8 cellular contexts compared by ENCODE assay signal in the genomic region with DNA sequence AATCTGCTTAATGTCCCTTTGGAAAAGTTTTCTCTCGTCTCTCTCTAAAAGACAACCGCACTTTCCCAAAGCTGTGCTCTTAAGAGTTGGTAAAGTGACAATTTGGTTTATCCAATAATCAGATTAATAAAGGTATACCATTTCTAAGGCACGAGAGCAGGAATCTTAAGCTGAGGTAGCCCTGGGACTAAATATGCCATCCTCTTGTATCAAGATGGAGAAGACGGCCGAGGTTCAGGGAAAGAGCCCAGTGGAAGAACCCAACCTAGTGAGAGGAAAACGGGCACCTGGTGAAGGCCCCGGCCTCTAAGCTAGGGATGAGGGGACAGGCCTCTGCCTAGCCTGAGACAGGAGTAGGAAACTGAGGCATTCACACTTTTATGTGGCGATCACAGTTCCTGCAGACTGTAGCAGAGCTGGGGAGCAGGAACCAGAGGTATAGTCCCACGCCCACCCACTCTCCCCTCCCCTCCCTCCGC. TPM values are rescaled to one million over a fixed set of nuclear protein-coding genes. Genes with fewer than 3 reads are reported as not detected.
DNase-seq lines count a peak whose midpoint lies in the region; ATAC-seq, FAIRE-seq and TF ChIP-seq lines count a peak whose summit lies in the region.

No MANE protein-coding gene starts in this region.

- peak overlapping the region in 1 of 2 donors; percentile 97 for H3K27ac ChIP-seq in kidney (ENCODE audit: low read depth in 2 of 2, low read length in 2 of 2)
- H3K27ac ChIP-seq in thymus (ENCODE audit: low read depth) = peak overlapping the region; percentile 22

- H3K27me3 Mint-ChIP-seq in activated CD8-positive, alpha-beta memory T cell treated with anti-CD3 and anti-CD28 coated beads, Interleukin-2, amount 10 ng/mL, durations not matched to agents 7 days and 5 days = peaks cover 4% of the 10 kb centered on the region
- peaks cover 3% of the 10 kb centered on the region for H3K27me3 Mint-ChIP-seq in activated T-helper 2 cell treated with anti-CD3 and anti-CD28 coated beads, Interferon-gamma antibody, Interleukin-2, Interleukin-4, amounts not matched to agents 10 μg/mL and 5 μg/mL and 100 μg/mL, durations not matched to agents 14 hours and 24 hours and 36 hours (ENCODE audit: low read depth)

- peaks cover 28% of the 10 kb centered on the region for H3K4me1 Mint-ChIP-seq in activated CD8-positive, alpha-beta memory T cell treated with anti-CD3 and anti-CD28 coated beads, Interleukin-2, amount 10 ng/mL, durations not matched to agents 7 days and 5 days
- H3K4me1 Mint-ChIP-seq in activated T-helper 2 cell treated with anti-CD3 and anti-CD28 coated beads, Interferon-gamma antibody, Interleukin-2, Interleukin-4, amounts not matched to agents 10 μg/mL and 5 μg/mL and 100 μg/mL, durations not matched to agents 14 hours and 24 hours and 36 hours (ENCODE audit: low read depth) = peaks cover 25% of the 10 kb centered on the region

- H3K9me3 Mint-ChIP-seq in activated CD8-positive, alpha-beta memory T cell treated with anti-CD3 and anti-CD28 coated beads, Interleukin-2, amount 10 ng/mL, durations not matched to agents 7 days and 5 days (ENCODE audit: low read depth) = no peaks in the 10 kb centered on the region
- no peaks in the 10 kb centered on the region for H3K9me3 Mint-ChIP-seq in activated T-helper 2 cell treated with anti-CD3 and anti-CD28 coated beads, Interferon-gamma antibody, Interleukin-2, Interleukin-4, amounts not matched to agents 10 μg/mL and 5 μg/mL and 100 μg/mL, durations not matched to agents 14 hours and 24 hours and 36 hours

- no peak for FAIRE-seq in kidney (lab: Jason Lieb, UNC)

- CTCF ChIA-PET in activated CD8-positive, alpha-beta memory T cell treated with anti-CD3 and anti-CD28 coated beads, Interleukin-2, amount 10 ng/mL, durations not matched to agents 7 days and 5 days (lab: Charles Lee) = interaction anchor here (0.7 to 2.3 kb wide), 14 partner anchors 9 to 320 kb away, joined by 3 to 8 read pairs (median 4); partner anchors contain the start of genes ELAPOR1 and PSRC1

- peak overlapping the region; percentile 80 to 99 for H3K4me3 ChIP-seq in kidney (ENCODE audit: low read length in 2 of 2)
- peak overlapping the region; percentile 83 for H3K4me3 ChIP-seq in thymus (ENCODE audit: low read length)

- no peak for TF ChIP-seq CTCF in kidney (IDR thresholded peaks at IDR 0.05; ENCODE audit: borderline replicate concordance, extremely low read depth, insufficient read depth)

- H3K27ac Mint-ChIP-seq in activated CD8-positive, alpha-beta memory T cell treated with anti-CD3 and anti-CD28 coated beads, Interleukin-2, amount 10 ng/mL, durations not matched to agents 7 days and 5 days = peak overlapping the region; percentile 44
- peak overlapping the region; percentile 89 for H3K27ac Mint-ChIP-seq in activated T-helper 2 cell treated with anti-CD3 and anti-CD28 coated beads, Interferon-gamma antibody, Interleukin-2, Interleukin-4, amounts not matched to agents 10 μg/mL and 5 μg/mL and 100 μg/mL, durations not matched to agents 14 hours and 24 hours and 36 hours

- H3K27me3 ChIP-seq in thymus (ENCODE audit: control insufficient read depth, insufficient read depth) = no peaks in the 10 kb centered on the region

- H3K4me1 ChIP-seq in kidney (ENCODE audit: control insufficient read depth in 1 of 2, insufficient read depth in 1 of 2, low read depth in 1 of 2, low read length in 2 of 2) = peaks cover 5 to 12% of the 10 kb centered on the region in 2 donors
- peaks cover 11% of the 10 kb centered on the region for H3K4me1 ChIP-seq in thymus (ENCODE audit: control insufficient read depth, insufficient read depth, low read length)

- DNase-seq in activated CD8-positive, alpha-beta memory T cell treated with anti-CD3 and anti-CD28 coated beads, Interleukin-2, amount 10 ng/mL, durations not matched to agents 7 days and 5 days = no peak
- no peak for DNase-seq in activated CD8-positive, alpha-beta memory T cell treated with anti-CD3 and anti-CD28 coated beads, Interleukin-2, amount 50 U/mL, for 4 hours
- DNase-seq in activated T-helper 2 cell treated with anti-CD3 and anti-CD28 coated beads, Interferon-gamma antibody, Interleukin-2, Interleukin-4, amounts not matched to agents 10 μg/mL and 5 μg/mL and 100 μg/mL, durations not matched to agents 14 hours and 24 hours and 36 hours (ENCODE audit: low spot score) = no peak
- DNase-seq in kidney = no peak
- DNase-seq in midbrain (lab: John Stamatoyannopoulos, UW) = no peak
- DNase-seq in germinal center (ENCODE audit: low spot score) = no peak
- no peak for DNase-seq in stimulated activated CD4-positive, alpha-beta T cell treated with anti-CD3 and anti-CD28 coated beads, Interleukin-2, amount 100 ng/mL, for 48 hours

- H3K36me3 ChIP-seq in kidney (ENCODE audit: control insufficient read depth in 1 of 2, insufficient read depth in 2 of 2, low read length in 2 of 2) (no peaks in the 10 kb centered on the region), thymus (ENCODE audit: control insufficient read depth, insufficient read depth) (no peaks in the 10 kb centered on the region)

- WGBS in thymus = 35% methylated on average over 10 of the region's 10 CpGs

- peak overlapping the region; percentile 97 for H3K4me3 Mint-ChIP-seq in activated CD8-positive, alpha-beta memory T cell treated with anti-CD3 and anti-CD28 coated beads, Interleukin-2, amount 10 ng/mL, durations not matched to agents 7 days and 5 days
- H3K4me3 Mint-ChIP-seq in activated T-helper 2 cell treated with anti-CD3 and anti-CD28 coated beads, Interferon-gamma antibody, Interleukin-2, Interleukin-4, amounts not matched to agents 10 μg/mL and 5 μg/mL and 100 μg/mL, durations not matched to agents 14 hours and 24 hours and 36 hours (ENCODE audit: low read depth) = peak overlapping the region; percentile 98

- H3K9me3 ChIP-seq in kidney (ENCODE audit: control insufficient read depth in 1 of 2, low read length in 2 of 2) (no peaks in the 10 kb centered on the region), thymus (ENCODE audit: control insufficient read depth) (no peaks in the 10 kb centered on the region)

- H3K36me3 Mint-ChIP-seq in activated CD8-positive, alpha-beta memory T cell treated with anti-CD3 and anti-CD28 coated beads, Interleukin-2, amount 10 ng/mL, durations not matched to agents 7 days and 5 days = peaks cover 31% of the 10 kb centered on the region
- H3K36me3 Mint-ChIP-seq in activated T-helper 2 cell treated with anti-CD3 and anti-CD28 coated beads, Interferon-gamma antibody, Interleukin-2, Interleukin-4, amounts not matched to agents 10 μg/mL and 5 μg/mL and 100 μg/mL, durations not matched to agents 14 hours and 24 hours and 36 hours (ENCODE audit: low read depth) = peaks cover 35% of the 10 kb centered on the region

- no peak overlapping the region for H3K9ac ChIP-seq in kidney (ENCODE audit: low read length in 2 of 2)

- intact Hi-C loops in activated T-helper 2 cell treated with anti-CD3 and anti-CD28 coated beads, Interferon-gamma antibody, Interleukin-2, Interleukin-4, amounts not matched to agents 10 μg/mL and 5 μg/mL and 100 μg/mL, durations not matched to agents 14 hours and 24 hours and 36 hours (cut with micrococcal nuclease) = loop anchor here (5.0 kb wide), 3 partner anchors 34 to 184 kb away; partner anchors contain the start of genes CELSR2, ELAPOR1 and SORT1
- intact Hi-C loops in kidney (cut with DNase I) = no loop called here

- ATAC-seq in activated CD8-positive, alpha-beta memory T cell treated with anti-CD3 and anti-CD28 coated beads, Interleukin-2, amount 10 ng/mL, durations not matched to agents 7 days and 5 days = no peak

RNA-seq across cellular contexts. Expression of gene SARS1, which starts 0.3 kb away (rescaled TPM):
- 100 to 1,000 TPM; 148 to 194 TPM for total RNA-seq in activated CD8-positive, alpha-beta memory T cell treated with anti-CD3 and anti-CD28 coated beads, Interleukin-2, amount 10 ng/mL, durations not matched to agents 7 days and 5 days
- total RNA-seq in activated T-helper 2 cell treated with anti-CD3 and anti-CD28 coated beads, Interferon-gamma antibody, Interleukin-2, Interleukin-4, amounts not matched to agents 10 μg/mL and 5 μg/mL and 100 μg/mL, durations not matched to agents 14 hours and 24 hours and 36 hours = 128 and 129 TPM in 2 replicates
- total RNA-seq in kidney = 181 TPM
- polyA plus RNA-seq in kidney (ENCODE audit: insufficient read depth, low read depth, low replicate concordance) (114 TPM), thymus (72.2 TPM)

RNA-seq across cellular contexts. Expression of gene CELSR2, which starts 36.0 kb away (rescaled TPM):
- 1 to 10 TPM; 3.3 to 4.0 TPM for total RNA-seq in activated CD8-positive, alpha-beta memory T cell treated with anti-CD3 and anti-CD28 coated beads, Interleukin-2, amount 10 ng/mL, durations not matched to agents 7 days and 5 days
- 3.8 and 4.3 TPM in 2 replicates for total RNA-seq in activated T-helper 2 cell treated with anti-CD3 and anti-CD28 coated beads, Interferon-gamma antibody, Interleukin-2, Interleukin-4, amounts not matched to agents 10 μg/mL and 5 μg/mL and 100 μg/mL, durations not matched to agents 14 hours and 24 hours and 36 hours
- total RNA-seq in kidney = 65.6 TPM
- 10.6 TPM for polyA plus RNA-seq in kidney (ENCODE audit: insufficient read depth, low read depth, low replicate concordance)
- 2.5 TPM for polyA plus RNA-seq in thymus

Comparison
In these comparisons a context has a peak if more than half of its experiments do, and no peak if none do; other contexts are left out.
1. RNA of gene CELSR2, which starts 36.0 kb away (total RNA-seq): 65.6 TPM in kidney (single experiment); 3.3 to 4.0 TPM in activated CD8-positive, alpha-beta memory T cell treated with anti-CD3 and anti-CD28 coated beads, Interleukin-2, amount 10 ng/mL, durations not matched to agents 7 days and 5 days and 3.8 to 4.3 TPM in activated T-helper 2 cell treated with anti-CD3 and anti-CD28 coated beads, Interferon-gamma antibody, Interleukin-2, Interleukin-4, amounts not matched to agents 10 μg/mL and 5 μg/mL and 100 μg/mL, durations not matched to agents 14 hours and 24 hours and 36 hours; every median in the first group is over 10 times any median in the second.